In the genomic region with DNA sequence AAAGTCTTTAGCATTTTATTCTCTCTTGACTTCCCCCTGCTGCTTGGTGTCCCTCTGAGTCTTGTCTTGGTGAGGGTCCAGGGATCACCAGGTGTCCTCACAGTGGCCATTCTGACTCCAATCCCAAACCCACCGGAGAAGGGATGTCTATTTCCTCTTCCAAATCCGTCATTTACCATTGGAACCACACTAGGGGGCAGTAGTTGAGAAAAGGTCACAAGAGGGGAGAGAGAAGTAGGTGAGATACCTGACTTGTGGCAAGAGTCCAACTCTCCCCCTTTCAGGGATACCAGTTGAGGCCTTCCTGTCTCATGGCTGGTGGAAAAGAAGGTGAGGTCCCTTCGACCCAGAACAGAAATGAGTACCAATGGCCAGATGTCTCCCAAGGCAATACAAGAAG, we compare ENCODE assay signal across 6 cellular contexts. TPM values are rescaled to one million over a fixed set of nuclear protein-coding genes. Genes with fewer than 3 reads are reported as not detected.
A peak's percentile ranks its signal among the peaks of the same experiment; 100 is the strongest.
DNase-seq lines count a peak whose midpoint lies in the region; ATAC-seq and TF ChIP-seq lines count a peak whose summit lies in the region.
"Not testable (repeated sequence)": the region's sequence is repeated elsewhere in the genome, so short reads cannot be mapped to it uniquely, and the experiment has no call there.
"Had no signal": no experiment of that assay in that cellular context is flagged by ENCODE, and none has a peak within 500 bp of the region (broad histone marks: within the 10 kb centered on the region; RNA-seq: fewer than 3 reads in every experiment).

No MANE protein-coding gene starts in this region.

- CTCF ChIA-PET in WTC11 (lab: Charles Lee): not testable (repeated sequence)

- not testable (repeated sequence) for H3K36me3 Mint-ChIP-seq in GM23338 (ENCODE audit: low read depth); WTC11

- not testable (repeated sequence) for DNase-seq in GM23338 (ENCODE audit: low spot score); WTC11 (ENCODE audit: low spot score)

- not testable (repeated sequence) for H3K9me2 ChIP-seq in GM23338 (ENCODE audit: insufficient read depth)

- H3K27ac Mint-ChIP-seq in GM23338, WTC11: not testable (repeated sequence)

- ATAC-seq in GM23338 (peak; percentile 58), WTC11 (peak; percentile 72)

- H4K20me1 ChIP-seq in GM23338 (replicated peaks; ENCODE audit: insufficient read depth): not testable (repeated sequence)

- H3K36me3 ChIP-seq in GM23338 (ENCODE audit: insufficient read depth): not testable (repeated sequence)

- H3K4me2 ChIP-seq in GM23338: not testable (repeated sequence)

- not testable (repeated sequence) for H3K27me3 Mint-ChIP-seq in GM23338 (ENCODE audit: insufficient read depth, low read depth, poor library complexity); WTC11 (ENCODE audit: low read depth)

- not testable (repeated sequence) for H3K4me1 ChIP-seq in GM23338 (ENCODE audit: insufficient read depth)

- H3K4me1 Mint-ChIP-seq in GM23338, WTC11: not testable (repeated sequence)

- H3K4me3 Mint-ChIP-seq in GM23338, WTC11: not testable (repeated sequence)

- H3K27ac ChIP-seq in GM23338 (ENCODE audit: low read depth): not testable (repeated sequence)

- H3F3A ChIP-seq in GM23338 (replicated peaks; ENCODE audit: low read depth): not testable (repeated sequence)

- not testable (repeated sequence) for TF ChIP-seq CTCF in GM23338 (conservative IDR thresholded peaks at IDR 0.05; ENCODE audit: low read depth in 2 of 2); WTC11 (IDR thresholded peaks at IDR 0.05)

- POLR2A ChIA-PET in WTC11 (lab: Charles Lee): not testable (repeated sequence)

- H3K4me3 ChIP-seq in GM23338: not testable (repeated sequence)

- not testable (repeated sequence) for H3K27me3 ChIP-seq in GM23338 (ENCODE audit: insufficient read depth)

- not testable (repeated sequence) for H3K9me3 Mint-ChIP-seq in GM23338, WTC11

- H3K79me2 ChIP-seq in GM23338 (replicated peaks; ENCODE audit: insufficient read depth): not testable (repeated sequence)

- H2AFZ ChIP-seq in GM23338: not testable (repeated sequence)

RNA-seq across cellular contexts. Expression of a gene that starts 21.9 kb away (rescaled TPM):
- total RNA-seq in GM23338 (2014; rRNA removed; shearing (Covaris generic)): 0.31 and 1.0 TPM in 2 replicates
- 0.87 and 1.8 TPM in 2 replicates for polyA plus RNA-seq in GM23338 (2016; fragmentation: Nextera tagmentation; extraction: Ambion mirVana)
- 1.1 to 4.6 TPM (median 2.5 TPM) in 3 replicates for total RNA-seq in WTC11 (2021)
- total RNA-seq: Calu3; CD4-positive, CD25-positive, alpha-beta regulatory T cell; CD8-positive, alpha-beta T cell had no signal
- polyA plus RNA-seq: A549 had no signal
